Comparison of ENCODE assay signal across 16 cellular contexts in genomic region chr18:13374096-13374467, GRCh38.
DNase-seq lines count a peak whose midpoint lies in the region; ATAC-seq lines count a peak whose summit lies in the region.
"Had no signal": no experiment of that assay in that cellular context is flagged by ENCODE, and none has a peak within 500 bp of the region (broad histone marks: within the 10 kb centered on the region; RNA-seq: fewer than 3 reads in every experiment).

No MANE protein-coding gene starts in this region.

- no peaks in the 10 kb centered on the region for H3K9me3 ChIP-seq in SJCRH30 (replicated peaks)
- no peaks in the 10 kb centered on the region for H3K9me3 ChIP-seq in MG63

- H3K4me3 Mint-ChIP-seq in activated naive CD8-positive, alpha-beta T cell treated with anti-CD3 and anti-CD28 coated beads for 36 hours = no peak overlapping the region
- no peak overlapping the region for H3K4me3 Mint-ChIP-seq in activated naive CD8-positive, alpha-beta T cell treated with anti-CD3 and anti-CD28 coated beads, Interleukin-2, amount 50 U/mL, for 24 hours

- peak overlapping the region; percentile 96 for H3K27ac Mint-ChIP-seq in activated naive CD8-positive, alpha-beta T cell treated with anti-CD3 and anti-CD28 coated beads for 36 hours
- H3K27ac Mint-ChIP-seq in activated naive CD8-positive, alpha-beta T cell treated with anti-CD3 and anti-CD28 coated beads, Interleukin-2, amount 50 U/mL, for 24 hours = no peak overlapping the region

- H3K4me3 ChIP-seq in SJCRH30 (no peak overlapping the region), MG63 (no peak overlapping the region)

- no peaks in the 10 kb centered on the region for H3K27me3 Mint-ChIP-seq in activated naive CD8-positive, alpha-beta T cell treated with anti-CD3 and anti-CD28 coated beads for 36 hours
- H3K27me3 Mint-ChIP-seq in activated naive CD8-positive, alpha-beta T cell treated with anti-CD3 and anti-CD28 coated beads, Interleukin-2, amount 50 U/mL, for 24 hours = no peaks in the 10 kb centered on the region

- H3K27me3 ChIP-seq in layer of hippocampus (ENCODE audit: control insufficient read depth, insufficient read depth, low read length) (no peaks in the 10 kb centered on the region), SJCRH30 (no peaks in the 10 kb centered on the region), MG63 (no peaks in the 10 kb centered on the region)

- H3K27ac ChIP-seq in angular gyrus (ENCODE audit: low read depth, low read length) (peak overlapping the region; percentile 93), layer of hippocampus (ENCODE audit: low read depth, low read length) (peak overlapping the region; percentile 50), SJCRH30 (no peak overlapping the region)

- H3K36me3 ChIP-seq in SJCRH30 = no peaks in the 10 kb centered on the region
- H3K36me3 ChIP-seq in MG63 = no peaks in the 10 kb centered on the region

- ATAC-seq in activated naive CD8-positive, alpha-beta T cell treated with anti-CD3 and anti-CD28 coated beads, Interleukin-2, amount 50 U/mL, for 24 hours = no peak
- no peak for ATAC-seq in GM21529 (IDR thresholded peaks at IDR 0.05; ENCODE audit: unreplicated experiment)

- H3K4me1 Mint-ChIP-seq in activated naive CD8-positive, alpha-beta T cell treated with anti-CD3 and anti-CD28 coated beads for 36 hours = peaks cover 81% of the 10 kb centered on the region
- peaks cover 90% of the 10 kb centered on the region for H3K4me1 Mint-ChIP-seq in activated naive CD8-positive, alpha-beta T cell treated with anti-CD3 and anti-CD28 coated beads, Interleukin-2, amount 50 U/mL, for 24 hours

- H3K36me3 Mint-ChIP-seq in activated naive CD8-positive, alpha-beta T cell treated with anti-CD3 and anti-CD28 coated beads for 36 hours = no peaks in the 10 kb centered on the region
- H3K36me3 Mint-ChIP-seq in activated naive CD8-positive, alpha-beta T cell treated with anti-CD3 and anti-CD28 coated beads, Interleukin-2, amount 50 U/mL, for 24 hours (ENCODE audit: low read depth) = no peaks in the 10 kb centered on the region

- no peak for DNase-seq in activated naive CD8-positive, alpha-beta T cell treated with anti-CD3 and anti-CD28 coated beads for 36 hours
- DNase-seq in activated naive CD8-positive, alpha-beta T cell treated with anti-CD3 and anti-CD28 coated beads, Interleukin-2, amount 50 U/mL, for 24 hours = no peak
- DNase-seq in SJCRH30 (no peak), dermis blood vessel endothelial cell (no peak), MG63 (no peak)
- DNase-seq: ACHN, DMS153, EL, HCEC 1CT, Kasumi-1, NCI-H1417 treated with DMSO at 0.1 percent for 48 hours, NCI-H2029, NCI-H510A treated with DMSO at 0.1 percent for 48 hours had no signal

- H3K9me3 Mint-ChIP-seq in activated naive CD8-positive, alpha-beta T cell treated with anti-CD3 and anti-CD28 coated beads for 36 hours = no peaks in the 10 kb centered on the region
- no peaks in the 10 kb centered on the region for H3K9me3 Mint-ChIP-seq in activated naive CD8-positive, alpha-beta T cell treated with anti-CD3 and anti-CD28 coated beads, Interleukin-2, amount 50 U/mL, for 24 hours

- no peaks in the 10 kb centered on the region for H3K4me1 ChIP-seq in SJCRH30
